In genomic region chr1:41014871-41015270, GRCh38 we compare ENCODE assay signal across 24 cellular contexts. TPM values are rescaled to one million over a fixed set of nuclear protein-coding genes. Genes with fewer than 3 reads are reported as not detected.
DNase-seq lines count a peak whose midpoint lies in the region; ATAC-seq, FAIRE-seq and TF ChIP-seq lines count a peak whose summit lies in the region.
"Had no signal": no experiment of that assay in that cellular context is flagged by ENCODE, and none has a peak within 500 bp of the region (broad histone marks: within the 10 kb centered on the region; RNA-seq: fewer than 3 reads in every experiment).

No MANE protein-coding gene starts in this region.

- H2AFZ ChIP-seq in HepG2 (ENCODE audit: low read length) = no peak overlapping the region

- peak overlapping the region; percentile 82 for H3K4me3 Mint-ChIP-seq in endothelial cell (ENCODE audit: unreplicated experiment)

- no peak for DNase-seq in HepG2 (ENCODE audit: low spot score)
- DNase-seq in right lobe of liver = no peak
- no peak for DNase-seq in WERI-Rb-1
- DNase-seq in endothelial cell (ENCODE audit: low spot score) = no peak
- DNase-seq in tibial nerve (ENCODE audit: low spot score in 2 of 2) = no peak
- no peak for DNase-seq in suprapubic skin (ENCODE audit: low spot score in 2 of 2)
- DNase-seq: ACHN; DMS79; Karpas-422; left ventricle myocardium superior; mucosa of descending colon; NCI-H1048; NCI-H2029; NCI-H345; spleen; stimulated activated CD4-positive, alpha-beta T cell treated with anti-CD3 and anti-CD28 coated beads, Interleukin-4, amount 100 ng/mL, for 24 hours; T-helper 2 cell had no signal

- H3K27ac Mint-ChIP-seq in endothelial cell (ENCODE audit: unreplicated experiment) = peak overlapping the region; percentile 100

- no peak overlapping the region for H3K27ac ChIP-seq in HepG2 (ENCODE audit: extremely low read length, insufficient read depth, low read length)
- H3K27ac ChIP-seq in right lobe of liver = no peak overlapping the region
- peak overlapping the region; percentile 28; the same call in 1 of the 2 replicates for H3K27ac ChIP-seq in WERI-Rb-1
- no peak overlapping the region for H3K27ac ChIP-seq in tibial nerve
- no peak overlapping the region for H3K27ac ChIP-seq in suprapubic skin
- H3K27ac ChIP-seq: SJSA1, VCaP had no signal

- no peaks in the 10 kb centered on the region for H3K79me2 ChIP-seq in HepG2 (ENCODE audit: insufficient read depth, low read length)

- H3K27me3 Mint-ChIP-seq in endothelial cell (ENCODE audit: unreplicated experiment) = peaks cover 9% of the 10 kb centered on the region

- WGBS in HepG2 (ENCODE audit: low lambda C conversion rate) = 83% methylated on average over 8 of the region's 8 CpGs
- WGBS in right lobe of liver (ENCODE audit: insufficient coverage, low coverage, low lambda C conversion rate, missing lambda C conversion rate) = 91% methylated on average over 5 of the region's 8 CpGs
- WGBS in tibial nerve, 2 donors = 71 to 74% methylated on average over 8 of the region's 8 CpGs
- 70% methylated on average over 8 of the region's 8 CpGs for WGBS in suprapubic skin

- no peak for ATAC-seq in HepG2
- no peak for ATAC-seq in right lobe of liver
- ATAC-seq in HG03045 (IDR thresholded peaks at IDR 0.05; ENCODE audit: unreplicated experiment) = no peak
- no peak for ATAC-seq in HG03457 (IDR thresholded peaks at IDR 0.05; ENCODE audit: unreplicated experiment)
- ATAC-seq: mucosa of descending colon, Panc1 had no signal

- H3K36me3 ChIP-seq in HepG2 (replicated peaks in 1 of 2; ENCODE audit: control insufficient read depth in 1 of 2, insufficient read depth in 2 of 2, low read length in 2 of 2) = peaks cover 15 to 54% of the 10 kb centered on the region in 2 experiments
- H3K36me3 ChIP-seq in right lobe of liver = peaks cover 0 to 75% (median 20%) of the 10 kb centered on the region in 4 donors
- H3K36me3 ChIP-seq in WERI-Rb-1 = peaks cover 86% of the 10 kb centered on the region
- peaks cover 0 to 78% (median 0%) of the 10 kb centered on the region in 3 donors for H3K36me3 ChIP-seq in tibial nerve
- peaks cover 41% of the 10 kb centered on the region for H3K36me3 ChIP-seq in suprapubic skin

- in situ Hi-C loops in HepG2 (cut with HindIII; ENCODE audit: extremely low pct_ligation_motif_present, low pct_unique_long_range_greater_than_20kb) = no loop called here

- intact Hi-C loops in HepG2 (cut with micrococcal nuclease; ENCODE audit: unreplicated experiment) = no loop called here
- intact Hi-C loops in right lobe of liver (cut with DNase I) = no loop called here

- peaks cover 40% of the 10 kb centered on the region for H3K4me1 Mint-ChIP-seq in endothelial cell (ENCODE audit: unreplicated experiment)

- CTCF ChIA-PET in HepG2 (lab: Yijun Ruan, JAX; ENCODE audit: low intra/inter-chr PET ratio, low total read pairs) = no interaction called here

- H3K9ac ChIP-seq in HepG2 (ENCODE audit: insufficient read depth, low read depth, low read length) = no peak overlapping the region

- POLR2A ChIA-PET in HepG2 (lab: Yijun Ruan, JAX) = no interaction called here

- TF ChIP-seq EP300 in HepG2 (IDR thresholded peaks at IDR 0.05; ENCODE audit: low read depth in 2 of 2, low read length in 2 of 2) (no peak), HepG2 (CRISPR knock-in tag; IDR thresholded peaks at IDR 0.05; ENCODE audit: borderline replicate concordance) (no peak), tibial nerve (IDR thresholded peaks at IDR 0.05) (no peak), suprapubic skin (IDR thresholded peaks at IDR 0.05) (no peak)

- no peaks in the 10 kb centered on the region for H4K20me1 ChIP-seq in HepG2 (ENCODE audit: insufficient read depth, low read length)

- no peaks in the 10 kb centered on the region for H3K9me3 ChIP-seq in HepG2 (ENCODE audit: low read length)
- H3K9me3 ChIP-seq in right lobe of liver = no peaks in the 10 kb centered on the region
- no peaks in the 10 kb centered on the region for H3K9me3 ChIP-seq in WERI-Rb-1 (ENCODE audit: severe bottlenecking)
- H3K9me3 ChIP-seq in tibial nerve = no peaks in the 10 kb centered on the region
- no peaks in the 10 kb centered on the region for H3K9me3 ChIP-seq in suprapubic skin
- H3K9me3 ChIP-seq: mucosa of descending colon, SJSA1, spleen had no signal

- H3K4me3 ChIP-seq in HepG2 (replicated peaks in 1 of 3; ENCODE audit: insufficient read depth in 1 of 3, low read depth in 2 of 3, low read length in 3 of 3) (no peak overlapping the region), right lobe of liver (no peak overlapping the region), WERI-Rb-1 (ENCODE audit: low read depth, low read length) (no peak overlapping the region), tibial nerve (no peak overlapping the region), suprapubic skin (no peak overlapping the region)
- H3K4me3 ChIP-seq: coronary artery, mucosa of descending colon, SJSA1, spleen had no signal

- TF ChIP-seq POLR2A in HepG2 (IDR thresholded peaks at IDR 0.05; ENCODE audit: insufficient read depth in 1 of 2, low read depth in 2 of 2, low read length in 2 of 2) (no peak), right lobe of liver (IDR thresholded peaks at IDR 0.05) (no peak), tibial nerve (IDR thresholded peaks at IDR 0.05) (no peak), suprapubic skin (IDR thresholded peaks at IDR 0.05) (no peak)

- no peak for FAIRE-seq in HepG2 (lab: Jason Lieb, UNC)
- FAIRE-seq: GM12892 had no signal

- H3K36me3 Mint-ChIP-seq in endothelial cell (ENCODE audit: low read depth, unreplicated experiment) = peaks cover 32% of the 10 kb centered on the region

- BruUV-seq in HepG2 (replicated peaks; lab: Mats Ljungman, UMichigan) = no TSS peak

- H3K4me1 ChIP-seq in HepG2 (ENCODE audit: insufficient read depth, low read length) (no peaks in the 10 kb centered on the region), right lobe of liver (no peaks in the 10 kb centered on the region), tibial nerve (peaks cover 0 to 44% (median 0%) of the 10 kb centered on the region in 4 donors), suprapubic skin (peaks cover 4% of the 10 kb centered on the region)
- H3K4me1 ChIP-seq: SJSA1 had no signal

- no peak overlapping the region for H3K4me2 ChIP-seq in HepG2 (ENCODE audit: low read depth, low read length)

- TF ChIP-seq CTCF in HepG2 (CRISPR knock-in tag; IDR thresholded peaks at IDR 0.05) (no peak), right lobe of liver (IDR thresholded peaks at IDR 0.05) (no peak), WERI-Rb-1 (IDR thresholded peaks at IDR 0.05; ENCODE audit: low read depth, low read length) (no peak), endothelial cell (IDR thresholded peaks at IDR 0.05; ENCODE audit: unreplicated experiment) (no peak), tibial nerve (IDR thresholded peaks at IDR 0.05) (no peak), suprapubic skin (IDR thresholded peaks at IDR 0.05) (no peak)

- no peak for TF ChIP-seq RAD21 in HepG2 (CRISPR knock-in tag; IDR thresholded peaks at IDR 0.05)

- no peaks in the 10 kb centered on the region for H3K9me3 Mint-ChIP-seq in endothelial cell (ENCODE audit: unreplicated experiment)

- no peaks in the 10 kb centered on the region for H3K27me3 ChIP-seq in HepG2 (ENCODE audit: control insufficient read depth in 1 of 2, insufficient read depth in 2 of 2, low read length in 2 of 2)
- H3K27me3 ChIP-seq in right lobe of liver = no peaks in the 10 kb centered on the region
- H3K27me3 ChIP-seq in WERI-Rb-1 (ENCODE audit: insufficient read depth, low read depth, severe bottlenecking) = no peaks in the 10 kb centered on the region
- H3K27me3 ChIP-seq in tibial nerve = no peaks in the 10 kb centered on the region
- H3K27me3 ChIP-seq in suprapubic skin = no peaks in the 10 kb centered on the region
- H3K27me3 ChIP-seq: SJSA1, spleen had no signal

RNA-seq across cellular contexts. Expression of gene SLFNL1, which starts 6.7 kb away (rescaled TPM):
- 0.07 TPM in 1 of 2 replicates, not detected in the other for total RNA-seq in HepG2 (2016; rRNA removed; fragmentation: Illumina TruSeq; extraction: Trizol)
- total RNA-seq in HepG2 (2016; cell fraction: cytosol; rRNA removed; fragmentation: Illumina TruSeq; extraction: Trizol; ENCODE audit: low read depth) = not detected in 2 replicates
- 0.19 TPM in 1 of 2 replicates, not detected in the other for total RNA-seq in HepG2 (2016; cell fraction: insoluble cytoplasmic fraction; rRNA removed; fragmentation: Illumina TruSeq; extraction: Trizol)
- total RNA-seq in HepG2 (2016; cell fraction: membrane; rRNA removed; fragmentation: Illumina TruSeq; extraction: Trizol) = 0.09 TPM in 1 of 2 replicates, not detected in the other
- 0.31 and 0.50 TPM in 2 replicates for total RNA-seq in HepG2 (2016; cell fraction: nucleus; rRNA removed; fragmentation: Illumina TruSeq; extraction: Trizol)
- 0.18 and 0.20 TPM in 2 replicates for polyA plus RNA-seq in HepG2 (2011; rRNA removed)
- 0.05 and 0.08 TPM in 2 replicates for polyA plus RNA-seq in HepG2 (2011; cell fraction: cytosol; rRNA removed)
- 1.2 and 1.7 TPM in 2 replicates for polyA plus RNA-seq in HepG2 (2011; cell fraction: nucleus; rRNA removed)
- 0.44 and 0.65 TPM in 2 replicates for polyA plus RNA-seq in HepG2 (2012)
- not detected in 2 replicates for polyA plus RNA-seq in HepG2 (2016; cell fraction: cytosol; fragmentation: Illumina TruSeq; extraction: Trizol; ENCODE audit: low read depth)
- not detected in 2 replicates for polyA plus RNA-seq in HepG2 (2016; cell fraction: insoluble cytoplasmic fraction; fragmentation: Illumina TruSeq; extraction: Trizol; ENCODE audit: low read depth)
- polyA plus RNA-seq in HepG2 (2016; cell fraction: membrane; fragmentation: Illumina TruSeq; extraction: Trizol; ENCODE audit: low read depth) = not detected in 2 replicates
- polyA plus RNA-seq in HepG2 (2016; cell fraction: nucleus; fragmentation: Illumina TruSeq; extraction: Trizol; ENCODE audit: insufficient read depth, low read depth) = 0.60 and 0.71 TPM in 2 replicates
- polyA minus RNA-seq in HepG2 (2011; rRNA and poly(A)+ RNA removed; ENCODE audit: low replicate concordance) = 0.37 and 1.3 TPM in 2 replicates
- polyA minus RNA-seq in HepG2 (2011; cell fraction: cytosol; rRNA and poly(A)+ RNA removed) = not detected in 2 replicates
- polyA minus RNA-seq in HepG2 (2011; cell fraction: nucleus; rRNA and poly(A)+ RNA removed) = 2.1 and 2.4 TPM in 2 replicates
- under 1 TPM in 3 of 6 experiments, not detected in 3; 0.06 to 0.27 (median 0.14) TPM for total RNA-seq in right lobe of liver
- total RNA-seq in endothelial cell (ENCODE audit: unreplicated experiment) = 0.38 TPM
- 1 to 10 TPM in 2 of 4 donors, under 1 TPM in 2; 0.20 to 2.4 (median 0.63) TPM for total RNA-seq in tibial nerve
- under 1 TPM in 3 of 4 donors, not detected in 1; 0.42 to 0.97 (median 0.60) TPM for total RNA-seq in suprapubic skin

RNA-seq across cellular contexts. Expression of gene CTPS1, which starts 35.4 kb away (rescaled TPM):
- 42.8 and 63.1 TPM in 2 replicates for total RNA-seq in HepG2 (2016; rRNA removed; fragmentation: Illumina TruSeq; extraction: Trizol)
- 8.1 and 8.4 TPM in 2 replicates for total RNA-seq in HepG2 (2016; cell fraction: cytosol; rRNA removed; fragmentation: Illumina TruSeq; extraction: Trizol; ENCODE audit: low read depth)
- total RNA-seq in HepG2 (2016; cell fraction: insoluble cytoplasmic fraction; rRNA removed; fragmentation: Illumina TruSeq; extraction: Trizol) = 40.9 and 54.3 TPM in 2 replicates
- 18.5 and 19.2 TPM in 2 replicates for total RNA-seq in HepG2 (2016; cell fraction: membrane; rRNA removed; fragmentation: Illumina TruSeq; extraction: Trizol)
- total RNA-seq in HepG2 (2016; cell fraction: nucleus; rRNA removed; fragmentation: Illumina TruSeq; extraction: Trizol) = 56.4 and 60.8 TPM in 2 replicates
- polyA plus RNA-seq in HepG2 (2011; rRNA removed) = 9.6 and 10.1 TPM in 2 replicates
- 6.4 and 7.9 TPM in 2 replicates for polyA plus RNA-seq in HepG2 (2011; cell fraction: cytosol; rRNA removed)
- polyA plus RNA-seq in HepG2 (2011; cell fraction: nucleus; rRNA removed) = 42.7 and 43.4 TPM in 2 replicates
- 19.4 and 21.9 TPM in 2 replicates for polyA plus RNA-seq in HepG2 (2012)
- 4.7 and 5.0 TPM in 2 replicates for polyA plus RNA-seq in HepG2 (2016; cell fraction: cytosol; fragmentation: Illumina TruSeq; extraction: Trizol; ENCODE audit: low read depth)
- polyA plus RNA-seq in HepG2 (2016; cell fraction: insoluble cytoplasmic fraction; fragmentation: Illumina TruSeq; extraction: Trizol; ENCODE audit: low read depth) = 61.3 and 68.4 TPM in 2 replicates
- polyA plus RNA-seq in HepG2 (2016; cell fraction: membrane; fragmentation: Illumina TruSeq; extraction: Trizol; ENCODE audit: low read depth) = 9.5 and 10.5 TPM in 2 replicates
- 105 and 109 TPM in 2 replicates for polyA plus RNA-seq in HepG2 (2016; cell fraction: nucleus; fragmentation: Illumina TruSeq; extraction: Trizol; ENCODE audit: insufficient read depth, low read depth)
- 23.3 and 120 TPM in 2 replicates for polyA minus RNA-seq in HepG2 (2011; rRNA and poly(A)+ RNA removed; ENCODE audit: low replicate concordance)
- 7.5 and 8.1 TPM in 2 replicates for polyA minus RNA-seq in HepG2 (2011; cell fraction: cytosol; rRNA and poly(A)+ RNA removed)
- polyA minus RNA-seq in HepG2 (2011; cell fraction: nucleus; rRNA and poly(A)+ RNA removed) = 51.4 and 55.3 TPM in 2 replicates
- total RNA-seq in right lobe of liver = 10 to 100 TPM; 13.1 to 48.0 (median 42.2) TPM
- 41.2 TPM for total RNA-seq in endothelial cell (ENCODE audit: unreplicated experiment)
- 10 to 100 TPM; 29.8 to 46.3 (median 35.8) TPM for total RNA-seq in tibial nerve
- 10 to 100 TPM; 15.9 to 23.6 (median 20.0) TPM for total RNA-seq in suprapubic skin
